8 cellular contexts compared by ENCODE assay signal in the genomic region with DNA sequence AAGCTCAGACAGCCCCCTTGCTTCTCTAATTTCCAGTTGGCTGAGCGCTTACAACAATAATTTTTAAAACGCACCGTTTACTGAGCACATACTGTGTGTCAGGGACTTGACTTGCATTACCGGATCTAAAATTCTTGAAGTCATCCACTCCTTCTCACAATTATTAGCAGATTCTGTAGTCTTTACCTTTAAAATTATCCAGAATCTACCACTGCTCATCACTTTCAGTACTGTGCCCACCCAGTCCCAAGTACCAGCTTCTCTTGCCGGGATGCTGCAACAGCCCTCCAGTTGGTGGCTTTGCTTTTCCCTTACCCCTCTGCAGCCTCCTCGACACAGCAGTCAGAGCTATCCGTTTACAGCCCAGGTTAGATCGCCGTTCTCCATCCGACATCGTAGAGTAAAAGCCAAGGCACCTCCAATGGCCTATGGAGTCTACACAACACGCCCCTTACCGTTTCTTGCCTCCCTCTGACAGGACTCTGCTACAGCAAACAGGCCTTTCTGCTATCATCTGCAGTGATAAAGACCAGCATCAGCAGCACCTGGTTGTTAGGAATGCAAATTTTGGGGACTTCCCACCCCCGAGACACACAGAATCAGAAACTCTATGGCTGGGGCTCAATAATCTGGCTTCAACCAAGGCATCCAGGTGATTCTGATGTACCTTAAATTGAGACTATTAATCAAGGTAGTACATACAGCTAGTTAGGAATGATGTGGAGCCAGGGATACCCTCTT.
DNase-seq lines count a peak whose midpoint lies in the region; ATAC-seq and TF ChIP-seq lines count a peak whose summit lies in the region.

No MANE protein-coding gene starts in this region.

- H3K27me3 ChIP-seq in iPS-15b (ENCODE audit: control insufficient read depth, insufficient read depth, low read length), result peaks cover 16% of the 10 kb centered on the region

- TF ChIP-seq CTCF in C4-2B (conservative IDR thresholded peaks at IDR 0.05) (no peak), HFF-Myc (IDR thresholded peaks at IDR 0.05; ENCODE audit: low read depth, low read length, missing control alignments) (no peak)

- H3K4me3 Mint-ChIP-seq in activated CD8-positive, alpha-beta T cell treated with anti-CD3 and anti-CD28 coated beads, Interleukin-2, amount 10 ng/mL, durations not matched to agents 7 days and 5 days, result peak overlapping the region; percentile 79
- peak overlapping the region; percentile 82 for H3K4me3 Mint-ChIP-seq in stimulated activated naive CD8-positive, alpha-beta T cell treated with anti-CD3 and anti-CD28 coated beads, Interleukin-15, Interleukin-2, amounts not matched to agents 100 ng/mL and 50 ng/mL, for 24 hours

- peaks cover 14% of the 10 kb centered on the region for H3K4me1 Mint-ChIP-seq in activated CD8-positive, alpha-beta T cell treated with anti-CD3 and anti-CD28 coated beads, Interleukin-2, amount 10 ng/mL, durations not matched to agents 7 days and 5 days (ENCODE audit: low read depth)
- peaks cover 12% of the 10 kb centered on the region for H3K4me1 Mint-ChIP-seq in stimulated activated naive CD8-positive, alpha-beta T cell treated with anti-CD3 and anti-CD28 coated beads, Interleukin-15, Interleukin-2, amounts not matched to agents 100 ng/mL and 50 ng/mL, for 24 hours (ENCODE audit: low read depth)

- no peaks in the 10 kb centered on the region for H3K9me3 Mint-ChIP-seq in activated CD8-positive, alpha-beta T cell treated with anti-CD3 and anti-CD28 coated beads, Interleukin-2, amount 10 ng/mL, durations not matched to agents 7 days and 5 days (ENCODE audit: insufficient read depth)
- no peaks in the 10 kb centered on the region for H3K9me3 Mint-ChIP-seq in stimulated activated naive CD8-positive, alpha-beta T cell treated with anti-CD3 and anti-CD28 coated beads, Interleukin-15, Interleukin-2, amounts not matched to agents 100 ng/mL and 50 ng/mL, for 24 hours

- POLR2A ChIA-PET in activated CD8-positive, alpha-beta T cell treated with anti-CD3 and anti-CD28 coated beads, Interleukin-2, amount 10 ng/mL, durations not matched to agents 7 days and 5 days (lab: Charles Lee), result no interaction called here

- H3K36me3 Mint-ChIP-seq in activated CD8-positive, alpha-beta T cell treated with anti-CD3 and anti-CD28 coated beads, Interleukin-2, amount 10 ng/mL, durations not matched to agents 7 days and 5 days (ENCODE audit: low read depth), result no peaks in the 10 kb centered on the region
- no peaks in the 10 kb centered on the region for H3K36me3 Mint-ChIP-seq in stimulated activated naive CD8-positive, alpha-beta T cell treated with anti-CD3 and anti-CD28 coated beads, Interleukin-15, Interleukin-2, amounts not matched to agents 100 ng/mL and 50 ng/mL, for 24 hours (ENCODE audit: low read depth)

- no peak for ATAC-seq in activated CD8-positive, alpha-beta T cell treated with anti-CD3 and anti-CD28 coated beads, Interleukin-2, amount 10 ng/mL, durations not matched to agents 7 days and 5 days
- ATAC-seq in GM18870 (IDR thresholded peaks at IDR 0.05; ENCODE audit: unreplicated experiment), result no peak

- H3K36me3 ChIP-seq in iPS-15b (ENCODE audit: control insufficient read depth, insufficient read depth, low read length), result no peaks in the 10 kb centered on the region

- peak overlapping the region; percentile 73 for H3K27ac ChIP-seq in C4-2B

- peaks cover 24% of the 10 kb centered on the region for H3K27me3 Mint-ChIP-seq in activated CD8-positive, alpha-beta T cell treated with anti-CD3 and anti-CD28 coated beads, Interleukin-2, amount 10 ng/mL, durations not matched to agents 7 days and 5 days (ENCODE audit: low read depth)
- peaks cover 29% of the 10 kb centered on the region for H3K27me3 Mint-ChIP-seq in stimulated activated naive CD8-positive, alpha-beta T cell treated with anti-CD3 and anti-CD28 coated beads, Interleukin-15, Interleukin-2, amounts not matched to agents 100 ng/mL and 50 ng/mL, for 24 hours

- no peak overlapping the region for H3K9ac ChIP-seq in iPS-15b (ENCODE audit: low read depth, low read length)

- H3K4me1 ChIP-seq in iPS-15b (ENCODE audit: control insufficient read depth, insufficient read depth, low read length), result peaks cover 3% of the 10 kb centered on the region

- DNase-seq in HFF-Myc (ENCODE audit: extremely low read depth, low read depth), result no peak
- DNase-seq in activated CD8-positive, alpha-beta T cell treated with anti-CD3 and anti-CD28 coated beads, Interleukin-2, amount 10 ng/mL, durations not matched to agents 7 days and 5 days, result no peak
- no peak for DNase-seq in GF-D8 (lab: John Stamatoyannopoulos, UW)
- no peak for DNase-seq in retina

- no peaks in the 10 kb centered on the region for H3K9me3 ChIP-seq in iPS-15b (ENCODE audit: control insufficient read depth, insufficient read depth, low read length)

- no peak overlapping the region for H3K27ac Mint-ChIP-seq in activated CD8-positive, alpha-beta T cell treated with anti-CD3 and anti-CD28 coated beads, Interleukin-2, amount 10 ng/mL, durations not matched to agents 7 days and 5 days
- H3K27ac Mint-ChIP-seq in stimulated activated naive CD8-positive, alpha-beta T cell treated with anti-CD3 and anti-CD28 coated beads, Interleukin-15, Interleukin-2, amounts not matched to agents 100 ng/mL and 50 ng/mL, for 24 hours, result no peak overlapping the region

- peak overlapping the region; percentile 49 for H3K4me3 ChIP-seq in HFF-Myc (replicated peaks; ENCODE audit: low read depth, low read length)
- peak overlapping the region; percentile 58 for H3K4me3 ChIP-seq in iPS-15b (ENCODE audit: low read depth, low read length)

- CTCF ChIA-PET in activated CD8-positive, alpha-beta T cell treated with anti-CD3 and anti-CD28 coated beads, Interleukin-2, amount 10 ng/mL, durations not matched to agents 7 days and 5 days (lab: Charles Lee), result no interaction called here
